In genomic region chr13:76884167-76884566, GRCh38 we compare ENCODE assay signal across 9 cellular contexts. TPM values are rescaled to one million over a fixed set of nuclear protein-coding genes. Genes with fewer than 3 reads are reported as not detected.
DNase-seq lines count a peak whose midpoint lies in the region; ATAC-seq and TF ChIP-seq lines count a peak whose summit lies in the region.
"Had no signal": no experiment of that assay in that cellular context is flagged by ENCODE, and none has a peak within 500 bp of the region (broad histone marks: within the 10 kb centered on the region; RNA-seq: fewer than 3 reads in every experiment).

No MANE protein-coding gene starts in this region.

- no peaks in the 10 kb centered on the region for H3K9me3 Mint-ChIP-seq in endothelial cell (ENCODE audit: unreplicated experiment)

- H3K27ac Mint-ChIP-seq in endothelial cell (ENCODE audit: unreplicated experiment) = peak overlapping the region; percentile 45

- peak overlapping the region; percentile 83 for H3K4me3 Mint-ChIP-seq in endothelial cell (ENCODE audit: unreplicated experiment)

- peaks cover 19% of the 10 kb centered on the region for H3K27me3 Mint-ChIP-seq in endothelial cell (ENCODE audit: unreplicated experiment)

- ATAC-seq in GM19328 (IDR thresholded peaks at IDR 0.05; ENCODE audit: unreplicated experiment) = peak; percentile 12
- no peak for ATAC-seq in HG02870 (IDR thresholded peaks at IDR 0.05; ENCODE audit: unreplicated experiment)
- no peak for ATAC-seq in GM21528 (IDR thresholded peaks at IDR 0.05; ENCODE audit: low FRiP score, unreplicated experiment)
- no peak for ATAC-seq in GM18517 (IDR thresholded peaks at IDR 0.05; ENCODE audit: unreplicated experiment)
- ATAC-seq: HCT116 had no signal

- peaks cover 3% of the 10 kb centered on the region for H3K36me3 Mint-ChIP-seq in endothelial cell (ENCODE audit: low read depth, unreplicated experiment)

- TF ChIP-seq CTCF in AG09319 (IDR thresholded peaks at IDR 0.05; ENCODE audit: low read depth, low read length) (peak; percentile 60), endothelial cell (IDR thresholded peaks at IDR 0.05; ENCODE audit: unreplicated experiment) (no peak)

- H3K4me1 Mint-ChIP-seq in endothelial cell (ENCODE audit: unreplicated experiment) = peaks cover 23% of the 10 kb centered on the region

- DNase-seq in AG09319 (ENCODE audit: extremely low read depth, low read depth) = no peak
- DNase-seq in SHP77 (lab: John Stamatoyannopoulos, UW) = peak; percentile 67 to 70
- peak; percentile 15 for DNase-seq in endothelial cell (ENCODE audit: low spot score)
- peak; percentile 76 for DNase-seq in myocyte (ENCODE audit: low read depth)

RNA-seq across cellular contexts. Expression of gene KCTD12, which starts 2.0 kb away (rescaled TPM):
- total RNA-seq in endothelial cell (ENCODE audit: unreplicated experiment) = 9.6 TPM
- total RNA-seq in myocyte = 52.0 and 98.6 TPM in 2 replicates
- polyA plus RNA-seq in myocyte (2012) = 31.9 TPM
